In the genomic region with DNA sequence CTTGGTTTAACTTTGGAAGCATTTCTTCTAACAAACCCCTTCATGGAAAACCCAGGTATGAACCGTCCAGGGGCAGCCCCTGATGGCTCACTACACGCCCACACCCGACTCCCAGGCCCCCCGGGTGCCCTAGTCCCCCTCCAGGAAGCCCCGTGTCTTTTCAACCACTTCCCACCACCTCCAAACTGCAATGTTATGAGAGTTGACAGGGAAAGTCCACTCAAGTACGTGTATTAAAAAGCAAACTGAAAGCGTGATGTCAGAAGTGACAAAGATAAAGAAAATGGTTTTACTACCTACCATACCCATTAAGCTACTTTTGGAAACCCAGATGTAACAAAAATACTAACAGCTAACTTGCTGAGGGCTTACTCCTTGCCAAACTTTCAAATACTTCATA, we compare ENCODE assay signal across 10 cellular contexts. TPM values are rescaled to one million over a fixed set of nuclear protein-coding genes. Genes with fewer than 3 reads are reported as not detected.
DNase-seq lines count a peak whose midpoint lies in the region; ATAC-seq and TF ChIP-seq lines count a peak whose summit lies in the region.
"Had no signal": no experiment of that assay in that cellular context is flagged by ENCODE, and none has a peak within 500 bp of the region (broad histone marks: within the 10 kb centered on the region; RNA-seq: fewer than 3 reads in every experiment).

No MANE protein-coding gene starts in this region.

- no peaks in the 10 kb centered on the region for H3K27me3 Mint-ChIP-seq in stimulated activated naive CD8-positive, alpha-beta T cell treated with anti-CD3 and anti-CD28 coated beads, Interleukin-15, amount 100 ng/mL, for 72 hours
- peaks cover 10% of the 10 kb centered on the region for H3K27me3 Mint-ChIP-seq in osteocyte (ENCODE audit: unreplicated experiment)

- peak; percentile 5 for DNase-seq in activated gamma-delta T cell treated with anti-CD3 and anti-CD28 coated beads, Interleukin-2, amount 50 U/mL, for 16 hours (ENCODE audit: low read depth)
- DNase-seq in activated gamma-delta T cell (lab: John Stamatoyannopoulos, UW), result no peak
- DNase-seq in stimulated activated naive CD8-positive, alpha-beta T cell treated with anti-CD3 and anti-CD28 coated beads, Interleukin-15, amount 100 ng/mL, for 72 hours, result peak in 1 of 2 donors; percentile 17
- no peak for DNase-seq in osteocyte (ENCODE audit: extremely low spot score, unreplicated experiment)
- DNase-seq in NCI-H1436 (lab: John Stamatoyannopoulos, UW), result no peak
- DNase-seq in nucleus accumbens (lab: John Stamatoyannopoulos, UW), result no peak
- DNase-seq: activated CD8-positive, alpha-beta memory T cell treated with anti-CD3 and anti-CD28 coated beads for 24 hours; NCI-H526 treated with DMSO at 0.1 percent for 48 hours had no signal

- H3K4me3 Mint-ChIP-seq in stimulated activated naive CD8-positive, alpha-beta T cell treated with anti-CD3 and anti-CD28 coated beads, Interleukin-15, amount 100 ng/mL, for 72 hours, result no peak overlapping the region
- H3K4me3 Mint-ChIP-seq in osteocyte (ENCODE audit: unreplicated experiment), result no peak overlapping the region

- TF ChIP-seq CTCF in osteocyte (IDR thresholded peaks at IDR 0.05), result no peak

- peak; percentile 82 for ATAC-seq in GM21723 (IDR thresholded peaks at IDR 0.05; ENCODE audit: unreplicated experiment)
- peak; percentile 84 for ATAC-seq in HG03378 (IDR thresholded peaks at IDR 0.05; ENCODE audit: unreplicated experiment)
- ATAC-seq in stimulated activated naive CD8-positive, alpha-beta T cell treated with anti-CD3 and anti-CD28 coated beads, Interleukin-15, amount 100 ng/mL, for 72 hours, result peak; percentile 64

- H3K4me1 Mint-ChIP-seq in stimulated activated naive CD8-positive, alpha-beta T cell treated with anti-CD3 and anti-CD28 coated beads, Interleukin-15, amount 100 ng/mL, for 72 hours, result no peaks in the 10 kb centered on the region
- H3K4me1 Mint-ChIP-seq in osteocyte (ENCODE audit: unreplicated experiment), result no peaks in the 10 kb centered on the region

- H3K9me3 Mint-ChIP-seq in stimulated activated naive CD8-positive, alpha-beta T cell treated with anti-CD3 and anti-CD28 coated beads, Interleukin-15, amount 100 ng/mL, for 72 hours, result peaks cover 0 to 3% of the 10 kb centered on the region in 2 donors
- no peaks in the 10 kb centered on the region for H3K9me3 Mint-ChIP-seq in osteocyte (ENCODE audit: unreplicated experiment)

- H3K36me3 Mint-ChIP-seq in osteocyte (ENCODE audit: unreplicated experiment), result no peaks in the 10 kb centered on the region

- H3K27ac Mint-ChIP-seq in stimulated activated naive CD8-positive, alpha-beta T cell treated with anti-CD3 and anti-CD28 coated beads, Interleukin-15, amount 100 ng/mL, for 72 hours, result peak overlapping the region in 1 of 2 donors; percentile 57
- H3K27ac Mint-ChIP-seq in osteocyte (ENCODE audit: unreplicated experiment), result no peak overlapping the region

RNA-seq across cellular contexts. Expression of a gene that starts 51.5 kb away (rescaled TPM):
- 0.29 and 0.59 TPM in 2 replicates for total RNA-seq in osteocyte
